1 cellular context compared by ENCODE assay signal in genomic region chr4:83473966-83474365, GRCh38.
TF ChIP-seq lines count a peak whose summit lies in the region.

No MANE protein-coding gene starts in this region.

TF ChIP-seq in HEK293, 187 proteins besides CTCF, POLR2A, EP300 and RAD21 (continued from another document):
- TF ChIP-seq PRDM2 (tag by site-specific recombination; IDR thresholded peaks at IDR 0.05; ENCODE audit: borderline replicate concordance) (no peak), ZNF654 (tag by site-specific recombination; IDR thresholded peaks at IDR 0.05; ENCODE audit: low read depth) (peak; percentile 45), ZNF26 (tag by site-specific recombination; IDR thresholded peaks at IDR 0.05) (no peak), ZBTB11 (tag by site-specific recombination; conservative IDR thresholded peaks at IDR 0.05; ENCODE audit: low read depth) (peak; percentile 75), AEBP2 (tag by site-specific recombination; IDR thresholded peaks at IDR 0.05; ENCODE audit: borderline replicate concordance) (peak; percentile 69; the same call in 1 of the 2 replicates), ZNF664 (tag by site-specific recombination; IDR thresholded peaks at IDR 0.05) (peak; percentile 73; the same call in 1 of the 2 replicates), ZBTB21 (tag by site-specific recombination; IDR thresholded peaks at IDR 0.05) (0 out of 2 replicates have a peak, but pooled peaks have one; percentile 14), ZNF140 (tag by site-specific recombination; IDR thresholded peaks at IDR 0.05) (peak; percentile 75; the same call in 1 of the 2 replicates), ZNF639 (tag by site-specific recombination; IDR thresholded peaks at IDR 0.05) (peak; percentile 73; the same call in 1 of the 2 replicates), ZNF596 (tag by site-specific recombination; IDR thresholded peaks at IDR 0.05) (no peak), REST (tag by site-specific recombination; IDR thresholded peaks at IDR 0.05) (peak; percentile 78), ZBTB8A (tag by site-specific recombination; IDR thresholded peaks at IDR 0.05) (peak; percentile 84), ZNF366 (tag by site-specific recombination; conservative IDR thresholded peaks at IDR 0.05) (0 out of 2 replicates have a peak, but pooled peaks have one; percentile 20), ZBTB17 (tag by site-specific recombination; IDR thresholded peaks at IDR 0.05) (no peak)
